8 cellular contexts compared by ENCODE assay signal in the genomic region with DNA sequence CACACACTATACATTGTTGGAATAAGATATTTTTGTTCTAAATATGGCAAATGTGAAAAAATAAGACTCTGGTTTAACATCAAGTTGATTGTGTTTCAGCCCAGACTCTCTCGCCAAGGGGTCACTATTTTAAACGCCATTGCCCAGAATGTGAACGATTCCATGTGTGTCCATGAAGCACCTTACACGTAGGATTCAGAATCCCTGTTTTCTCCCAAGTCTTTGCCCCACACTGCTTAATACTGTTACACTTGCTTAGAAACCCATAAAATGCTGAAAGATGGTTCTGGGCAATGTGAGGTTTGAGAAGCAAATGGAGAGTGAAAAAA. TPM values are rescaled to one million over a fixed set of nuclear protein-coding genes. Genes with fewer than 3 reads are reported as not detected.
DNase-seq lines count a peak whose midpoint lies in the region; ATAC-seq and TF ChIP-seq lines count a peak whose summit lies in the region.

No MANE protein-coding gene starts in this region.

- H3K4me3 ChIP-seq in GM12864 (ENCODE audit: low read depth, low read length), result peak overlapping the region; percentile 52
- peak overlapping the region; percentile 46 to 71 for H3K4me3 ChIP-seq in foreskin fibroblast (ENCODE audit: low read depth in 1 of 2, low read length in 2 of 2)
- peak overlapping the region; percentile 38 to 44 for H3K4me3 ChIP-seq in prostate gland
- H3K4me3 ChIP-seq in aorta (ENCODE audit: low read length in 2 of 2), result no peak overlapping the region

- H3K27ac Mint-ChIP-seq in WTC11, result peak overlapping the region; percentile 92

- H3K4me1 Mint-ChIP-seq in WTC11, result peaks cover 78% of the 10 kb centered on the region

- H3K9me3 Mint-ChIP-seq in WTC11, result no peaks in the 10 kb centered on the region

- TF ChIP-seq POLR2A in prostate gland (IDR thresholded peaks at IDR 0.05), result no peak

- intact Hi-C loops in prostate gland (cut with DNase I), result loop anchor here (5.0 to 10.0 kb wide), 2 partner anchors 849 to 1196 kb away; no protein-coding TSS in a partner anchor
- intact Hi-C loops in aorta (cut with DNase I), result loop anchor here (10.0 kb wide), 2 partner anchors 514 to 974 kb away; no protein-coding TSS in a partner anchor

- H3K27me3 Mint-ChIP-seq in WTC11 (ENCODE audit: low read depth), result peaks cover 24% of the 10 kb centered on the region

- peaks cover 4% of the 10 kb centered on the region; the same call in 1 of the 2 replicates for H3K36me3 Mint-ChIP-seq in WTC11

- peak overlapping the region in 1 of 2 donors; percentile 60 for H3K27ac ChIP-seq in prostate gland
- H3K27ac ChIP-seq in aorta (ENCODE audit: low read depth in 1 of 2, low read length in 2 of 2), result no peak overlapping the region

- DNase-seq in GM12864 (ENCODE audit: low read depth), result no peak
- no peak for DNase-seq in WTC11 (ENCODE audit: low spot score)
- no peak for DNase-seq in foreskin fibroblast
- no peak for DNase-seq in prostate gland (ENCODE audit: low spot score)
- no peak for DNase-seq in DMS153 (lab: John Stamatoyannopoulos, UW)
- no peak for DNase-seq in aorta

- 44% methylated on average over 4 of the region's 4 CpGs for WGBS in prostate gland
- 24 to 30% methylated on average over 4 of the region's 4 CpGs for WGBS in aorta, 2 donors

- no peak for TF ChIP-seq CTCF in GM12864 (IDR thresholded peaks at IDR 0.05; ENCODE audit: low read depth, low read length, missing control alignments)
- no peak for TF ChIP-seq CTCF in WTC11 (IDR thresholded peaks at IDR 0.05)
- no peak for TF ChIP-seq CTCF in foreskin fibroblast (IDR thresholded peaks at IDR 0.05; ENCODE audit: low read depth, low read length)
- TF ChIP-seq CTCF in prostate gland (IDR thresholded peaks at IDR 0.05), result no peak

- H3K4me3 Mint-ChIP-seq in WTC11, result peak overlapping the region; percentile 74

- CTCF ChIA-PET in WTC11 (lab: Charles Lee), result interaction anchor here (1.0 to 2.6 kb wide), 6 partner anchors 7 to 847 kb away, joined by 3 to 20 read pairs (median 4); partner anchors contain the start of gene HS3ST3B1

- no peaks in the 10 kb centered on the region for H3K9me3 ChIP-seq in prostate gland
- no peaks in the 10 kb centered on the region for H3K9me3 ChIP-seq in aorta (ENCODE audit: control insufficient read depth, low read length)

- POLR2A ChIA-PET in WTC11 (lab: Charles Lee), result interaction anchor here (0.8 to 2.6 kb wide), 4 partner anchors 8 to 62 kb away, joined by 3 to 27 read pairs (median 5); partner anchors contain the start of gene HS3ST3B1

- H3K4me1 ChIP-seq in prostate gland (replicated peaks) (no peaks in the 10 kb centered on the region), aorta (ENCODE audit: control insufficient read depth in 1 of 2, insufficient read depth in 2 of 2, low read length in 2 of 2) (no peaks in the 10 kb centered on the region)

- H3K36me3 ChIP-seq in prostate gland (no peaks in the 10 kb centered on the region), aorta (ENCODE audit: control insufficient read depth in 1 of 2, insufficient read depth in 2 of 2, low read length in 1 of 2) (no peaks in the 10 kb centered on the region)

- no peaks in the 10 kb centered on the region for H3K27me3 ChIP-seq in prostate gland (replicated peaks; ENCODE audit: insufficient read depth)
- H3K27me3 ChIP-seq in aorta (ENCODE audit: control insufficient read depth in 1 of 2, insufficient read depth in 2 of 2, low read length in 1 of 2), result no peaks in the 10 kb centered on the region

- ATAC-seq in WTC11 (no peak), GM19395 (IDR thresholded peaks at IDR 0.05; ENCODE audit: unreplicated experiment) (no peak), aorta (ENCODE audit: low FRiP score) (no peak), HG03457 (IDR thresholded peaks at IDR 0.05; ENCODE audit: unreplicated experiment) (no peak)

TF ChIP-seq in WTC11, 78 proteins besides CTCF, POLR2A, EP300 and RAD21 (continues in another document):
- TF ChIP-seq KAT7 (CRISPR knock-in tag; IDR thresholded peaks at IDR 0.05; ENCODE audit: borderline replicate concordance) (no peak), NR2C2 (CRISPR knock-in tag; IDR thresholded peaks at IDR 0.05) (no peak), SP1 (CRISPR knock-in tag; conservative IDR thresholded peaks at IDR 0.05) (no peak), ZNF121 (CRISPR knock-in tag; IDR thresholded peaks at IDR 0.05) (no peak), ZNF263 (CRISPR knock-in tag; IDR thresholded peaks at IDR 0.05; ENCODE audit: low read depth) (no peak), ZNF317 (CRISPR knock-in tag; IDR thresholded peaks at IDR 0.05; ENCODE audit: borderline replicate concordance, low read depth) (no peak), OVOL2 (CRISPR knock-in tag; IDR thresholded peaks at IDR 0.05; ENCODE audit: borderline replicate concordance) (no peak), ZNF532 (CRISPR knock-in tag; IDR thresholded peaks at IDR 0.05; ENCODE audit: borderline replicate concordance) (no peak), RELA (CRISPR knock-in tag; IDR thresholded peaks at IDR 0.05; ENCODE audit: borderline replicate concordance) (no peak), TEAD1 (CRISPR knock-in tag; IDR thresholded peaks at IDR 0.05) (no peak)
- TF ChIP-seq, protein P1, sequence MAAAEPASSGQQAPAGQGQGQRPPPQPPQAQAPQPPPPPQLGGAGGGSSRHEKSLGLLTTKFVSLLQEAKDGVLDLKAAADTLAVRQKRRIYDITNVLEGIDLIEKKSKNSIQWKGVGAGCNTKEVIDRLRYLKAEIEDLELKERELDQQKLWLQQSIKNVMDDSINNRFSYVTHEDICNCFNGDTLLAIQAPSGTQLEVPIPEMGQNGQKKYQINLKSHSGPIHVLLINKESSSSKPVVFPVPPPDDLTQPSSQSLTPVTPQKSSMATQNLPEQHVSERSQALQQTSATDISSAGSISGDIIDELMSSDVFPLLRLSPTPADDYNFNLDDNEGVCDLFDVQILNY (CRISPR knock-in tag; IDR thresholded peaks at IDR 0.05), result no peak
- TF ChIP-seq, protein P2, sequence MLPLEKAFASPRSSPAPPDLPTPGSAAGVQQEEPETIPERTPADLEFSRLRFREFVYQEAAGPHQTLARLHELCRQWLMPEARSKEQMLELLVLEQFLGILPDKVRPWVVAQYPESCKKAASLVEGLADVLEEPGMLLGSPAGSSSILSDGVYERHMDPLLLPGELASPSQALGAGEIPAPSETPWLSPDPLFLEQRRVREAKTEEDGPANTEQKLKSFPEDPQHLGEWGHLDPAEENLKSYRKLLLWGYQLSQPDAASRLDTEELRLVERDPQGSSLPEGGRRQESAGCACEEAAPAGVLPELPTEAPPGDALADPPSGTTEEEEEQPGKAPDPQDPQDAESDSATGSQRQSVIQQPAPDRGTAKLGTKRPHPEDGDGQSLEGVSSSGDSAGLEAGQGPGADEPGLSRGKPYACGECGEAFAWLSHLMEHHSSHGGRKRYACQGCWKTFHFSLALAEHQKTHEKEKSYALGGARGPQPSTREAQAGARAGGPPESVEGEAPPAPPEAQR (CRISPR knock-in tag; IDR thresholded peaks at IDR 0.05), result no peak
- TF ChIP-seq, protein P3, sequence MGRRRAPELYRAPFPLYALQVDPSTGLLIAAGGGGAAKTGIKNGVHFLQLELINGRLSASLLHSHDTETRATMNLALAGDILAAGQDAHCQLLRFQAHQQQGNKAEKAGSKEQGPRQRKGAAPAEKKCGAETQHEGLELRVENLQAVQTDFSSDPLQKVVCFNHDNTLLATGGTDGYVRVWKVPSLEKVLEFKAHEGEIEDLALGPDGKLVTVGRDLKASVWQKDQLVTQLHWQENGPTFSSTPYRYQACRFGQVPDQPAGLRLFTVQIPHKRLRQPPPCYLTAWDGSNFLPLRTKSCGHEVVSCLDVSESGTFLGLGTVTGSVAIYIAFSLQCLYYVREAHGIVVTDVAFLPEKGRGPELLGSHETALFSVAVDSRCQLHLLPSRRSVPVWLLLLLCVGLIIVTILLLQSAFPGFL (CRISPR knock-in tag; IDR thresholded peaks at IDR 0.05; ENCODE audit: borderline replicate concordance), result no peak

RNA-seq across cellular contexts. Expression of gene HS3ST3B1, which starts 7.7 kb away (rescaled TPM):
- total RNA-seq in WTC11 (2021) (12.3 to 22.3 TPM (median 13.1 TPM) in 3 replicates), prostate gland (1 to 10 TPM; 2.8 to 4.1 TPM), aorta (1 to 10 TPM in 1 of 2 donors, under 1 TPM in 1; 0.63 to 1.3 TPM)
- polyA plus RNA-seq in aorta, result under 1 TPM in 1 of 2 donors, not detected in 1; 0.05 TPM

Comparison
In these comparisons a context has a peak if more than half of its experiments do, and no peak if none do; other contexts are left out.
1. H3K4me3 ChIP-seq: peak in GM12864 (single experiment), foreskin fibroblast (2 of 2) and prostate gland (2 of 2); none in aorta (0 of 2).